11 cellular contexts compared by ENCODE assay signal in genomic region chr22:40243891-40244290, GRCh38.
DNase-seq lines count a peak whose midpoint lies in the region; ATAC-seq and TF ChIP-seq lines count a peak whose summit lies in the region.
"Had no signal": no experiment of that assay in that cellular context is flagged by ENCODE, and none has a peak within 500 bp of the region (broad histone marks: within the 10 kb centered on the region; RNA-seq: fewer than 3 reads in every experiment).

No MANE protein-coding gene starts in this region.

- CTCF ChIA-PET in CD4-positive, alpha-beta T cell (lab: Charles Lee) = interaction anchor here (0.6 to 1.6 kb wide), 4 partner anchors 9 to 104 kb away, joined by 3 to 4 read pairs (median 4); no protein-coding TSS in a partner anchor
- CTCF ChIA-PET in PC-3 (lab: Charles Lee) = no interaction called here

- no peak for TF ChIP-seq CTCF in CD4-positive, alpha-beta T cell (IDR thresholded peaks at IDR 0.05)
- no peak for TF ChIP-seq CTCF in PC-3 (conservative IDR thresholded peaks at IDR 0.05; ENCODE audit: low read depth, low read length)

- peaks cover 21% of the 10 kb centered on the region for H3K36me3 ChIP-seq in SK-N-MC (ENCODE audit: insufficient read depth, low read length)
- no peaks in the 10 kb centered on the region for H3K36me3 ChIP-seq in PC-3 (ENCODE audit: low read depth, low read length)
- peaks cover 4 to 43% of the 10 kb centered on the region in 2 donors for H3K36me3 ChIP-seq in neuronal stem cell (replicated peaks in 1 of 2; ENCODE audit: control insufficient read depth in 2 of 2, insufficient read depth in 2 of 2, low read length in 2 of 2)

- no TSS peak for BruUV-seq in PC-3 (replicated peaks; lab: Mats Ljungman, UMichigan)

- no peaks in the 10 kb centered on the region for H3K9me2 ChIP-seq in PC-3 (replicated peaks; ENCODE audit: low read length)

- no CpG with 5 or more reads among the region's 2 CpGs for WGBS in neuronal stem cell (ENCODE audit: extremely low coverage in 2 of 2, insufficient read length in 2 of 2, insufficient replicate concordance in 1 of 2), 2 donors

- H3K4me2 ChIP-seq in PC-3 (ENCODE audit: low read length) = no peak overlapping the region
- H3K4me2 ChIP-seq in neuronal stem cell (ENCODE audit: insufficient read depth, low read length, poor library complexity, severe bottlenecking) = no peak overlapping the region

- H3K9me3 Mint-ChIP-seq in CD4-positive, alpha-beta T cell = no peaks in the 10 kb centered on the region

- no peak overlapping the region for H2BK12ac ChIP-seq in neuronal stem cell (ENCODE audit: low read length)

- peak; percentile 51 to 64 for DNase-seq in AML-193 (lab: John Stamatoyannopoulos, UW)
- DNase-seq in CD4-positive, alpha-beta T cell = no peak
- no peak for DNase-seq in SK-N-MC (ENCODE audit: low read depth, low spot score)
- DNase-seq in central memory CD4-positive, alpha-beta T cell = peak; percentile 51
- no peak for DNase-seq in effector CD8-positive, alpha-beta T cell (lab: John Stamatoyannopoulos, UW)
- no peak for DNase-seq in NCI-H2227 (lab: John Stamatoyannopoulos, UW; ENCODE audit: unreplicated experiment)
- DNase-seq in PC-3 = no peak
- no peak for DNase-seq in neuronal stem cell (ENCODE audit: low spot score)
- DNase-seq: HCEC 1CT, NCI-H226, OCI-M1 had no signal

- H3F3A ChIP-seq in PC-3 (ENCODE audit: low read length, unreplicated experiment) = no peaks in the 10 kb centered on the region

- intact Hi-C loops in CD4-positive, alpha-beta T cell (cut with DNase I, micrococcal nuclease) = loop anchor here in 1 of 2 experiments (5.0 kb wide), 3 partner anchors 42 to 187 kb away; no protein-coding TSS in a partner anchor
- intact Hi-C loops in PC-3 (cut with micrococcal nuclease) = no loop called here

- no peaks in the 10 kb centered on the region for H3K27me3 Mint-ChIP-seq in CD4-positive, alpha-beta T cell

- no peak overlapping the region for H4K91ac ChIP-seq in neuronal stem cell (ENCODE audit: low read depth, low read length, poor library complexity)

- H3K9me3 ChIP-seq in CD4-positive, alpha-beta T cell (ENCODE audit: control insufficient read depth, low read length) = no peaks in the 10 kb centered on the region
- no peaks in the 10 kb centered on the region for H3K9me3 ChIP-seq in SK-N-MC (ENCODE audit: low read depth, low read length)
- no peaks in the 10 kb centered on the region for H3K9me3 ChIP-seq in PC-3 (ENCODE audit: low read length)
- H3K9me3 ChIP-seq in neuronal stem cell (replicated peaks in 1 of 2; ENCODE audit: control insufficient read depth in 2 of 2, insufficient read depth in 1 of 2, low read depth in 1 of 2, low read length in 2 of 2) = no peaks in the 10 kb centered on the region

- peaks cover 93% of the 10 kb centered on the region for H3K4me1 Mint-ChIP-seq in CD4-positive, alpha-beta T cell (ENCODE audit: low read depth)

- H2BK5ac ChIP-seq in neuronal stem cell (ENCODE audit: low read length) = no peak overlapping the region

- no peak overlapping the region for H2BK120ac ChIP-seq in neuronal stem cell (ENCODE audit: low read depth, low read length)

- H3K4ac ChIP-seq in neuronal stem cell (ENCODE audit: low read length) = no peak overlapping the region

- H3K79me2 ChIP-seq in PC-3 (ENCODE audit: low read length) = peaks cover 56% of the 10 kb centered on the region

- H2BK15ac ChIP-seq in neuronal stem cell (ENCODE audit: low read length) = no peak overlapping the region

- H3K14ac ChIP-seq in neuronal stem cell (ENCODE audit: low read length) = no peak overlapping the region

- no peaks in the 10 kb centered on the region for H3K79me1 ChIP-seq in neuronal stem cell (ENCODE audit: low read depth, low read length)

- H2AK5ac ChIP-seq in neuronal stem cell (ENCODE audit: low read depth, low read length) = no peak overlapping the region

- H4K8ac ChIP-seq in neuronal stem cell (ENCODE audit: low read depth, low read length) = no peak overlapping the region

- H2AFZ ChIP-seq in PC-3 (ENCODE audit: low read length) (no peak overlapping the region), neuronal stem cell (ENCODE audit: low read length) (no peak overlapping the region)

- no peaks in the 10 kb centered on the region for H3K27me3 ChIP-seq in CD4-positive, alpha-beta T cell (ENCODE audit: control insufficient read depth, insufficient read depth, low read length)
- H3K27me3 ChIP-seq in PC-3 (ENCODE audit: low read length) (no peaks in the 10 kb centered on the region), neuronal stem cell (ENCODE audit: control insufficient read depth in 3 of 3, insufficient read depth in 3 of 3, low read depth in 1 of 3, low read length in 3 of 3) (no peaks in the 10 kb centered on the region)

- H4K20me1 ChIP-seq in PC-3 (ENCODE audit: low read length) = no peaks in the 10 kb centered on the region

- no peak overlapping the region for H3K27ac ChIP-seq in CD4-positive, alpha-beta T cell (ENCODE audit: low read depth, low read length)
- peak overlapping the region; percentile 80 for H3K27ac ChIP-seq in SK-N-MC
- no peak overlapping the region for H3K27ac ChIP-seq in PC-3 (ENCODE audit: low read length)
- no peak overlapping the region for H3K27ac ChIP-seq in neuronal stem cell (replicated peaks; ENCODE audit: low read length)

- no peak overlapping the region for H3K23ac ChIP-seq in neuronal stem cell (ENCODE audit: low read depth, low read length, poor library complexity)

- H3K4me3 ChIP-seq in SK-N-MC (0 out of 2 replicates have a peak overlapping the region, but pooled peaks have one; percentile 7), PC-3 (ENCODE audit: low read length) (no peak overlapping the region), neuronal stem cell (ENCODE audit: low read length in 2 of 2) (no peak overlapping the region)

- no peak for ATAC-seq in CD4-positive, alpha-beta T cell (ENCODE audit: poor library complexity)
- no peak for ATAC-seq in PC-3

- peaks cover 24% of the 10 kb centered on the region for H3K4me1 ChIP-seq in PC-3 (ENCODE audit: insufficient read depth, low read length)
- peaks cover 10 to 17% of the 10 kb centered on the region in 2 donors for H3K4me1 ChIP-seq in neuronal stem cell (ENCODE audit: control insufficient read depth in 2 of 2, insufficient read depth in 1 of 2, low read depth in 1 of 2, low read length in 2 of 2)

- H3K9ac ChIP-seq in SK-N-MC (ENCODE audit: insufficient read length) (no peak overlapping the region), PC-3 (ENCODE audit: low read length) (no peak overlapping the region), neuronal stem cell (ENCODE audit: low read depth, low read length, poor library complexity) (no peak overlapping the region)

- H3K36me3 Mint-ChIP-seq in CD4-positive, alpha-beta T cell (ENCODE audit: low read depth) = peaks cover 42% of the 10 kb centered on the region

- POLR2A ChIA-PET in CD4-positive, alpha-beta T cell (lab: Charles Lee) = interaction anchor here (0.6 to 0.8 kb wide), 5 partner anchors 24 to 200 kb away, joined by 3 to 5 read pairs (median 4); no protein-coding TSS in a partner anchor
- POLR2A ChIA-PET in PC-3 (lab: Charles Lee; ENCODE audit: unreplicated experiment) = no interaction called here

- H3K18ac ChIP-seq in neuronal stem cell (ENCODE audit: low read length) = no peak overlapping the region

- peak overlapping the region; percentile 80 for H3K4me3 Mint-ChIP-seq in CD4-positive, alpha-beta T cell

- H3K27ac Mint-ChIP-seq in CD4-positive, alpha-beta T cell = peak overlapping the region; percentile 86

Comparison
In these comparisons a context has a peak if more than half of its experiments do, and no peak if none do; other contexts are left out.
1. DNase-seq: peak in AML-193 (2 of 2) and central memory CD4-positive, alpha-beta T cell (single experiment); none in CD4-positive, alpha-beta T cell (0 of 10), SK-N-MC (single experiment), effector CD8-positive, alpha-beta T cell (single experiment), NCI-H2227 (single experiment), PC-3 (single experiment) and neuronal stem cell (single experiment).